ENCODE assay signal across 27 cellular contexts in genomic region chr2:7060156-7060555, GRCh38.
A peak's percentile ranks its signal among the peaks of the same experiment; 100 is the strongest.
DNase-seq lines count a peak whose midpoint lies in the region; ATAC-seq and TF ChIP-seq lines count a peak whose summit lies in the region.
"Had no signal": no experiment of that assay in that cellular context is flagged by ENCODE, and none has a peak within 500 bp of the region (broad histone marks: within the 10 kb centered on the region; RNA-seq: fewer than 3 reads in every experiment).

No MANE protein-coding gene starts in this region.

- intact Hi-C loops in activated CD8-positive, alpha-beta T cell treated with anti-CD3 and anti-CD28 coated beads for 36 hours (cut with micrococcal nuclease) = no loop called here
- intact Hi-C loops in tibial artery (cut with DNase I; ENCODE audit: low total_unique reads) = no loop called here

- peak overlapping the region; percentile 52 to 70 for H3K27ac ChIP-seq in tibial artery
- H3K27ac ChIP-seq: adrenal gland, hepatocyte had no signal

- no peaks in the 10 kb centered on the region for H3K9me3 ChIP-seq in tibial artery
- H3K9me3 ChIP-seq: adrenal gland, Caco-2, esophagus squamous epithelium, sigmoid colon, SK-N-SH had no signal

- CTCF ChIA-PET in activated CD8-positive, alpha-beta T cell treated with anti-CD3 and anti-CD28 coated beads, Interleukin-2, amount 10 ng/mL, durations not matched to agents 7 days and 5 days (lab: Charles Lee) = no interaction called here
- CTCF ChIA-PET in activated CD8-positive, alpha-beta T cell treated with anti-CD3 and anti-CD28 coated beads for 36 hours (lab: Charles Lee) = interaction anchor here (1.7 to 5.5 kb wide), 2 partner anchors 16 to 233 kb away, joined by 3 to 42 read pairs; no protein-coding TSS in a partner anchor

- H3K27ac Mint-ChIP-seq in activated CD8-positive, alpha-beta T cell treated with anti-CD3 and anti-CD28 coated beads, Interleukin-2, amount 10 ng/mL, durations not matched to agents 7 days and 5 days = peak overlapping the region; percentile 44
- no peak overlapping the region for H3K27ac Mint-ChIP-seq in activated CD8-positive, alpha-beta T cell treated with anti-CD3 and anti-CD28 coated beads for 36 hours
- H3K27ac Mint-ChIP-seq in effector memory CD8-positive, alpha-beta T cell = peak overlapping the region; percentile 4 to 75
- H3K27ac Mint-ChIP-seq: activated T-helper 17 cell treated with anti-CD3 and anti-CD28 coated beads, Interleukin-2, amount 50 U/mL, for 72 hours; mesothelial cell of epicardium; type B pancreatic cell had no signal

- POLR2A ChIA-PET in activated CD8-positive, alpha-beta T cell treated with anti-CD3 and anti-CD28 coated beads, Interleukin-2, amount 10 ng/mL, durations not matched to agents 7 days and 5 days (lab: Charles Lee) = no interaction called here
- POLR2A ChIA-PET in activated CD8-positive, alpha-beta T cell treated with anti-CD3 and anti-CD28 coated beads for 36 hours (lab: Charles Lee) = interaction anchor here (0.7 kb wide), 1 partner anchor 34 kb away, joined by 3 read pairs; no protein-coding TSS in a partner anchor

- H3K27me3 Mint-ChIP-seq in activated CD8-positive, alpha-beta T cell treated with anti-CD3 and anti-CD28 coated beads, Interleukin-2, amount 10 ng/mL, durations not matched to agents 7 days and 5 days (ENCODE audit: low read depth) = no peaks in the 10 kb centered on the region
- no peaks in the 10 kb centered on the region for H3K27me3 Mint-ChIP-seq in activated CD8-positive, alpha-beta T cell treated with anti-CD3 and anti-CD28 coated beads for 36 hours
- no peaks in the 10 kb centered on the region for H3K27me3 Mint-ChIP-seq in effector memory CD8-positive, alpha-beta T cell
- H3K27me3 Mint-ChIP-seq: activated CD4-positive, alpha-beta T cell treated with anti-CD3 and anti-CD28 coated beads for 36 hours; activated T-helper 17 cell treated with anti-CD3 and anti-CD28 coated beads, Interleukin-2, amount 50 U/mL, for 72 hours; type B pancreatic cell had no signal

- TF ChIP-seq CTCF in activated CD8-positive, alpha-beta T cell treated with anti-CD3 and anti-CD28 coated beads for 36 hours (IDR thresholded peaks at IDR 0.05) = no peak
- TF ChIP-seq CTCF in tibial artery (IDR thresholded peaks at IDR 0.05) = no peak

- TF ChIP-seq POLR2A in GM18505 (IDR thresholded peaks at IDR 0.05; ENCODE audit: borderline replicate concordance, extremely low read depth, insufficient read depth, insufficient read length) = no peak

- H3K4me1 ChIP-seq in tibial artery = peaks cover 0 to 48% (median 30%) of the 10 kb centered on the region in 4 donors
- H3K4me1 ChIP-seq: Caco-2 had no signal

- no peak for DNase-seq in activated CD8-positive, alpha-beta T cell treated with anti-CD3 and anti-CD28 coated beads, Interleukin-2, amount 10 ng/mL, durations not matched to agents 7 days and 5 days
- no peak for DNase-seq in activated CD8-positive, alpha-beta T cell treated with anti-CD3 and anti-CD28 coated beads for 36 hours
- DNase-seq in NCI-H2171 (lab: John Stamatoyannopoulos, UW) (peak; percentile 41), tibial artery (no peak), mucosa of gallbladder (ENCODE audit: low spot score) (no peak)
- no peak for DNase-seq in effector memory CD8-positive, alpha-beta T cell
- DNase-seq: activated CD4-positive, alpha-beta T cell treated with anti-CD3 and anti-CD28 coated beads for 36 hours; Caco-2; cortex of kidney; esophagus squamous epithelium; H7; Kasumi-1; left ventricle myocardium superior; NCI-H1048; NCI-H1694 treated with DMSO at 0.1 percent for 48 hours; sigmoid colon; SK-N-SH; stimulated activated CD4-positive, alpha-beta T cell treated with anti-CD3 and anti-CD28 coated beads, Interleukin-15, amount 100 ng/mL, for 24 hours; stimulated activated naive CD8-positive, alpha-beta T cell treated with anti-CD3 and anti-CD28 coated beads, Interleukin-15, Interleukin-2, amounts not matched to agents 100 U/mL and 50 U/mL, for 24 hours had no signal

- peaks cover 48% of the 10 kb centered on the region for H3K36me3 Mint-ChIP-seq in activated CD8-positive, alpha-beta T cell treated with anti-CD3 and anti-CD28 coated beads, Interleukin-2, amount 10 ng/mL, durations not matched to agents 7 days and 5 days (ENCODE audit: low read depth)
- peaks cover 16% of the 10 kb centered on the region for H3K36me3 Mint-ChIP-seq in activated CD8-positive, alpha-beta T cell treated with anti-CD3 and anti-CD28 coated beads for 36 hours (ENCODE audit: low read depth)
- H3K36me3 Mint-ChIP-seq in effector memory CD8-positive, alpha-beta T cell (ENCODE audit: insufficient read depth) = no peaks in the 10 kb centered on the region

- peaks cover 14% of the 10 kb centered on the region for H3K9me3 Mint-ChIP-seq in activated CD8-positive, alpha-beta T cell treated with anti-CD3 and anti-CD28 coated beads, Interleukin-2, amount 10 ng/mL, durations not matched to agents 7 days and 5 days (ENCODE audit: insufficient read depth)
- H3K9me3 Mint-ChIP-seq in activated CD8-positive, alpha-beta T cell treated with anti-CD3 and anti-CD28 coated beads for 36 hours = peaks cover 11% of the 10 kb centered on the region
- H3K9me3 Mint-ChIP-seq in effector memory CD8-positive, alpha-beta T cell = peaks cover 2 to 15% of the 10 kb centered on the region in 2 donors

- no peaks in the 10 kb centered on the region for H3K36me3 ChIP-seq in tibial artery
- H3K36me3 ChIP-seq: adrenal gland, esophagus squamous epithelium, sigmoid colon had no signal

- ATAC-seq in activated CD8-positive, alpha-beta T cell treated with anti-CD3 and anti-CD28 coated beads, Interleukin-2, amount 10 ng/mL, durations not matched to agents 7 days and 5 days = no peak
- no peak for ATAC-seq in activated CD8-positive, alpha-beta T cell treated with anti-CD3 and anti-CD28 coated beads for 36 hours
- ATAC-seq in effector memory CD8-positive, alpha-beta T cell (replicated peaks) = no peak
- no peak for ATAC-seq in GM18505 (IDR thresholded peaks at IDR 0.05; ENCODE audit: unreplicated experiment)
- ATAC-seq in GM19467 (IDR thresholded peaks at IDR 0.05; ENCODE audit: unreplicated experiment) = no peak
- ATAC-seq: left ventricle myocardium superior; stimulated activated naive CD8-positive, alpha-beta T cell treated with anti-CD3 and anti-CD28 coated beads, Interleukin-15, Interleukin-2, amounts not matched to agents 100 U/mL and 50 U/mL, for 24 hours had no signal

- H3K4me3 ChIP-seq in tibial artery = no peak overlapping the region
- H3K4me3 ChIP-seq: adrenal gland, esophagus squamous epithelium, hepatocyte, sigmoid colon had no signal

- no peak overlapping the region for H3K4me3 Mint-ChIP-seq in activated CD8-positive, alpha-beta T cell treated with anti-CD3 and anti-CD28 coated beads, Interleukin-2, amount 10 ng/mL, durations not matched to agents 7 days and 5 days
- no peak overlapping the region for H3K4me3 Mint-ChIP-seq in activated CD8-positive, alpha-beta T cell treated with anti-CD3 and anti-CD28 coated beads for 36 hours
- no peak overlapping the region for H3K4me3 Mint-ChIP-seq in effector memory CD8-positive, alpha-beta T cell
- H3K4me3 Mint-ChIP-seq: activated CD4-positive, alpha-beta T cell treated with anti-CD3 and anti-CD28 coated beads for 36 hours; activated T-helper 17 cell treated with anti-CD3 and anti-CD28 coated beads, Interleukin-2, amount 50 U/mL, for 72 hours; mesothelial cell of epicardium; neural crest cell; type B pancreatic cell had no signal

- no peaks in the 10 kb centered on the region for H3K27me3 ChIP-seq in tibial artery
- H3K27me3 ChIP-seq: adrenal gland, hepatocyte, sigmoid colon had no signal

- H3K4me1 Mint-ChIP-seq in activated CD8-positive, alpha-beta T cell treated with anti-CD3 and anti-CD28 coated beads, Interleukin-2, amount 10 ng/mL, durations not matched to agents 7 days and 5 days (ENCODE audit: low read depth) = peaks cover 16% of the 10 kb centered on the region
- H3K4me1 Mint-ChIP-seq in activated CD8-positive, alpha-beta T cell treated with anti-CD3 and anti-CD28 coated beads for 36 hours (ENCODE audit: low read depth) = peaks cover 16% of the 10 kb centered on the region
- peaks cover 26 to 34% of the 10 kb centered on the region in 2 donors for H3K4me1 Mint-ChIP-seq in effector memory CD8-positive, alpha-beta T cell (ENCODE audit: low read depth in 2 of 2)
- H3K4me1 Mint-ChIP-seq: mesothelial cell of epicardium, neural crest cell had no signal
